ENCODE assay signal across 1 cellular context in the genomic region with DNA sequence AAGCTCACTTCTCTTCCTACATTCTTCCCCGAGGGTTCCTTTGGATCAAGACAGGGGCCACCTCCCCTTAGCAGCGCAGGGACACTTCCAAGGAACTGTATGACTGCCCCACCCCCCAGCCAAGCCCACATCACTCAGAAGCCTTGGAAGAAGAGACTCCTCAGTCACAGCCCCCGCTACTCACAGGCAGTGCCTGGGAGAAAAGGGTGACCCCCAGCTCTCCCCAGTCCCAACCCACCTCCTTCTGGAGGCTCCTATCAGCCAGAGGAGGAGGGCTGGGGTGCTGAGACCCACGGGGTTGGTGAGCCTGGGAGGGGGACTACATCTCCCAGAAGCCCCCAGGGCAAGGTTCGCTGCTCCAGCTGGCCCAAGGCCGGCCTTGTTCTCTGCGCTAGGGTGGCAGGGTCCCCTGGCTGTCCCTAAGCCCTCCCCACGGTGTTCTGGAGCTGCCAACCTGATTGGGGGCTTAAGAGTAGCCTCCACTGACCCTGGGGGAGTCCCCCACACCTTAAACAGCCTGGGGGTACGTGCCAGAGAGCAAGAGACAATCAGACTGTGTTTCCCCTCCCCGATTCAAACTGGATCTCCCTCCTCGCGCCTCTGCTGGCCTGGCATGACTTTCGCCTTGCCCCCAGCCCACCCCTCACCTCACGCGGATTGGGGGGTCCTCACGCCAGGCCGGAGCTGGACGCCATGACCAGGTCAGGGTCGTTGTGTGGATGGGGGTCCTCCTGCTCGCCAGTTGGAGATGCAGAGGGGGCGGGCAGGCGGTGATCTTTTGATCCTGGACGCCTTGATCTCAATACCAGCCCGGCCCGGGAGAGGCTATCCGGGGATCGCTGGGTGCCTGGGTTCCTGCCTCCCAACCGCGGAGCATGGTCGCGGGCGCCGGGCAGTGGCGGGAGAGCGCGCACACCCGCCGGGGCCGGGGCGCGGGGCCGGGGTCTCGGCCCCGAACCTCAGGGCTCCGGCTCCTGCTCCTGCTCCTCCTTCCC.
TF ChIP-seq lines count a peak whose summit lies in the region.

No MANE protein-coding gene starts in this region.

TF ChIP-seq in WTC11, 78 proteins besides CTCF, POLR2A, EP300 and RAD21 (continued from another document):
- TF ChIP-seq, protein P1, sequence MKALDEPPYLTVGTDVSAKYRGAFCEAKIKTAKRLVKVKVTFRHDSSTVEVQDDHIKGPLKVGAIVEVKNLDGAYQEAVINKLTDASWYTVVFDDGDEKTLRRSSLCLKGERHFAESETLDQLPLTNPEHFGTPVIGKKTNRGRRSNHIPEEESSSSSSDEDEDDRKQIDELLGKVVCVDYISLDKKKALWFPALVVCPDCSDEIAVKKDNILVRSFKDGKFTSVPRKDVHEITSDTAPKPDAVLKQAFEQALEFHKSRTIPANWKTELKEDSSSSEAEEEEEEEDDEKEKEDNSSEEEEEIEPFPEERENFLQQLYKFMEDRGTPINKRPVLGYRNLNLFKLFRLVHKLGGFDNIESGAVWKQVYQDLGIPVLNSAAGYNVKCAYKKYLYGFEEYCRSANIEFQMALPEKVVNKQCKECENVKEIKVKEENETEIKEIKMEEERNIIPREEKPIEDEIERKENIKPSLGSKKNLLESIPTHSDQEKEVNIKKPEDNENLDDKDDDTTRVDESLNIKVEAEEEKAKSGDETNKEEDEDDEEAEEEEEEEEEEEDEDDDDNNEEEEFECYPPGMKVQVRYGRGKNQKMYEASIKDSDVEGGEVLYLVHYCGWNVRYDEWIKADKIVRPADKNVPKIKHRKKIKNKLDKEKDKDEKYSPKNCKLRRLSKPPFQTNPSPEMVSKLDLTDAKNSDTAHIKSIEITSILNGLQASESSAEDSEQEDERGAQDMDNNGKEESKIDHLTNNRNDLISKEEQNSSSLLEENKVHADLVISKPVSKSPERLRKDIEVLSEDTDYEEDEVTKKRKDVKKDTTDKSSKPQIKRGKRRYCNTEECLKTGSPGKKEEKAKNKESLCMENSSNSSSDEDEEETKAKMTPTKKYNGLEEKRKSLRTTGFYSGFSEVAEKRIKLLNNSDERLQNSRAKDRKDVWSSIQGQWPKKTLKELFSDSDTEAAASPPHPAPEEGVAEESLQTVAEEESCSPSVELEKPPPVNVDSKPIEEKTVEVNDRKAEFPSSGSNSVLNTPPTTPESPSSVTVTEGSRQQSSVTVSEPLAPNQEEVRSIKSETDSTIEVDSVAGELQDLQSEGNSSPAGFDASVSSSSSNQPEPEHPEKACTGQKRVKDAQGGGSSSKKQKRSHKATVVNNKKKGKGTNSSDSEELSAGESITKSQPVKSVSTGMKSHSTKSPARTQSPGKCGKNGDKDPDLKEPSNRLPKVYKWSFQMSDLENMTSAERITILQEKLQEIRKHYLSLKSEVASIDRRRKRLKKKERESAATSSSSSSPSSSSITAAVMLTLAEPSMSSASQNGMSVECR (CRISPR knock-in tag; IDR thresholded peaks at IDR 0.05; ENCODE audit: borderline replicate concordance): peak; percentile 63; the same call in 1 of the 2 replicates
